Comparison of ENCODE assay signal across 24 cellular contexts in genomic region chr7:35420657-35421056, GRCh38.
DNase-seq lines count a peak whose midpoint lies in the region; ATAC-seq, FAIRE-seq and TF ChIP-seq lines count a peak whose summit lies in the region.
"Had no signal": no experiment of that assay in that cellular context is flagged by ENCODE, and none has a peak within 500 bp of the region (broad histone marks: within the 10 kb centered on the region; RNA-seq: fewer than 3 reads in every experiment).

No MANE protein-coding gene starts in this region.

- intact Hi-C loops in HepG2 (cut with micrococcal nuclease; ENCODE audit: unreplicated experiment) (loop anchor here (10.0 kb wide), 1 partner anchor 484 kb away; no protein-coding TSS in a partner anchor), left ventricle myocardium superior (cut with micrococcal nuclease) (loop anchor here (5.0 to 10.0 kb wide), 3 partner anchors 102 to 204 kb away; partner anchors contain the start of gene TBX20), left lung (cut with DNase I) (loop anchor here in 1 of 2 donors (5.0 to 10.0 kb wide), 2 partner anchors 94 to 202 kb away; no protein-coding TSS in a partner anchor)

- no peak overlapping the region for H3K4me3 Mint-ChIP-seq in osteocyte (ENCODE audit: unreplicated experiment)
- H3K4me3 Mint-ChIP-seq: activated naive CD8-positive, alpha-beta T cell had no signal

- H3K79me2 ChIP-seq in HepG2 (ENCODE audit: insufficient read depth, low read length) = no peaks in the 10 kb centered on the region

- peaks cover 11% of the 10 kb centered on the region for H3K27me3 Mint-ChIP-seq in osteocyte (ENCODE audit: unreplicated experiment)

- H3K27ac ChIP-seq in liver (ENCODE audit: low read depth in 1 of 2, low read length in 2 of 2) (no peak overlapping the region), HepG2 (ENCODE audit: extremely low read length, insufficient read depth, low read length) (no peak overlapping the region), left lung (no peak overlapping the region)
- H3K27ac ChIP-seq: SJCRH30, suprapubic skin had no signal

- no peak overlapping the region for H2AFZ ChIP-seq in HepG2 (ENCODE audit: low read length)

- BruUV-seq in HepG2 (replicated peaks; lab: Mats Ljungman, UMichigan) = no TSS peak

- in situ Hi-C loops in HepG2 (cut with HindIII; ENCODE audit: extremely low pct_ligation_motif_present, low pct_unique_long_range_greater_than_20kb) = no loop called here

- DNase-seq in HepG2 (ENCODE audit: low spot score) = no peak
- DNase-seq in SW480 (ENCODE audit: low spot score) = peak; percentile 23
- DNase-seq in left ventricle myocardium superior = no peak
- no peak for DNase-seq in left lung
- DNase-seq in osteocyte (ENCODE audit: extremely low spot score, unreplicated experiment) = no peak
- DNase-seq in activated CD8-positive, alpha-beta memory T cell treated with anti-CD3 and anti-CD28 coated beads for 24 hours = no peak
- no peak for DNase-seq in activated naive CD4-positive, alpha-beta T cell treated with Interleukin-2 at 50 U/mL for 16 hours
- DNase-seq: activated CD4-positive, alpha-beta T cell treated with anti-CD3 and anti-CD28 coated beads, Interleukin-2, amount 50 U/mL, for 1 hour; activated T-cell treated with anti-CD3 and anti-CD28 coated beads, Interleukin-2, amount 50 U/mL, for 1 hour; Caco-2; caudate nucleus; effector CD8-positive, alpha-beta T cell; foreskin melanocyte; GF-D8; Karpas-422; NCI-H1436 treated with DMSO at 0.1 percent for 48 hours; NCI-H2227 treated with DMSO at 0.1 percent for 48 hours; SJCRH30; stimulated activated CD4-positive, alpha-beta T cell treated with anti-CD3 and anti-CD28 coated beads, Interleukin-4, amount 100 ng/mL, for 24 hours; stimulated activated CD8-positive, alpha-beta memory T cell treated with anti-CD3 and anti-CD28 coated beads, Interleukin-4, amount 100 ng/mL, for 48 hours had no signal

- H3K36me3 Mint-ChIP-seq in osteocyte (ENCODE audit: unreplicated experiment) = no peaks in the 10 kb centered on the region
- H3K36me3 Mint-ChIP-seq: activated naive CD8-positive, alpha-beta T cell had no signal

- TF ChIP-seq CTCF in liver (IDR thresholded peaks at IDR 0.05; ENCODE audit: low read depth, low read length, missing input control) (no peak), HepG2 (CRISPR knock-in tag; IDR thresholded peaks at IDR 0.05) (no peak), left lung (IDR thresholded peaks at IDR 0.05) (no peak), osteocyte (IDR thresholded peaks at IDR 0.05) (no peak)

- TF ChIP-seq EP300 in HepG2 (IDR thresholded peaks at IDR 0.05; ENCODE audit: low read depth in 2 of 2, low read length in 2 of 2) (no peak), HepG2 (CRISPR knock-in tag; IDR thresholded peaks at IDR 0.05; ENCODE audit: borderline replicate concordance) (no peak)

- CTCF ChIA-PET in HepG2 (lab: Yijun Ruan, JAX; ENCODE audit: low intra/inter-chr PET ratio, low total read pairs) = no interaction called here

- H3K27ac Mint-ChIP-seq in osteocyte (ENCODE audit: unreplicated experiment) = no peak overlapping the region
- H3K27ac Mint-ChIP-seq: activated naive CD8-positive, alpha-beta T cell had no signal

- FAIRE-seq in HepG2 (lab: Jason Lieb, UNC) = no peak
- FAIRE-seq: H54 had no signal

- TF ChIP-seq RAD21 in liver (IDR thresholded peaks at IDR 0.05) = no peak
- no peak for TF ChIP-seq RAD21 in HepG2 (CRISPR knock-in tag; IDR thresholded peaks at IDR 0.05)

- H3K9me3 ChIP-seq in liver (ENCODE audit: control insufficient read depth in 4 of 4, low read length in 3 of 4) = no peaks in the 10 kb centered on the region
- no peaks in the 10 kb centered on the region for H3K9me3 ChIP-seq in HepG2 (ENCODE audit: low read length)
- H3K9me3 ChIP-seq in left lung = no peaks in the 10 kb centered on the region
- H3K9me3 ChIP-seq: Caco-2, SJCRH30, suprapubic skin had no signal

- POLR2A ChIA-PET in HepG2 (lab: Yijun Ruan, JAX) = no interaction called here

- H3K4me3 ChIP-seq in liver (ENCODE audit: low read depth in 1 of 3, low read length in 3 of 3) (no peak overlapping the region), HepG2 (replicated peaks in 1 of 3; ENCODE audit: insufficient read depth in 1 of 3, low read depth in 2 of 3, low read length in 3 of 3) (no peak overlapping the region), left lung (no peak overlapping the region)
- H3K4me3 ChIP-seq: SJCRH30, suprapubic skin had no signal

- H3K4me2 ChIP-seq in HepG2 (ENCODE audit: low read depth, low read length) = no peak overlapping the region

- H3K9ac ChIP-seq in liver (ENCODE audit: low read depth in 1 of 2, low read length in 2 of 2) (no peak overlapping the region), HepG2 (ENCODE audit: insufficient read depth, low read depth, low read length) (no peak overlapping the region)

- no peak for TF ChIP-seq POLR2A in HepG2 (IDR thresholded peaks at IDR 0.05; ENCODE audit: insufficient read depth in 1 of 2, low read depth in 2 of 2, low read length in 2 of 2)

- no peaks in the 10 kb centered on the region for H3K4me1 Mint-ChIP-seq in osteocyte (ENCODE audit: unreplicated experiment)

- H3K27me3 ChIP-seq in liver (ENCODE audit: control insufficient read depth in 4 of 4, insufficient read depth in 4 of 4, low read length in 3 of 4) = no peaks in the 10 kb centered on the region
- H3K27me3 ChIP-seq in HepG2 (ENCODE audit: control insufficient read depth in 1 of 2, insufficient read depth in 2 of 2, low read length in 2 of 2) = peaks cover 0 to 6% of the 10 kb centered on the region in 2 experiments; a peak in 1 of 5 replicates
- H3K27me3 ChIP-seq in left lung = peaks cover 0 to 3% of the 10 kb centered on the region in 2 donors
- H3K27me3 ChIP-seq: suprapubic skin had no signal

- WGBS in liver = 35% methylated on average over 4 of the region's 4 CpGs
- 15% methylated on average over 4 of the region's 4 CpGs for WGBS in HepG2 (ENCODE audit: low lambda C conversion rate)

- H3K36me3 ChIP-seq in liver (ENCODE audit: control insufficient read depth in 4 of 4, insufficient read depth in 3 of 4, low read depth in 1 of 4, low read length in 3 of 4) (no peaks in the 10 kb centered on the region), HepG2 (replicated peaks in 1 of 2; ENCODE audit: control insufficient read depth in 1 of 2, insufficient read depth in 2 of 2, low read length in 2 of 2) (no peaks in the 10 kb centered on the region), left lung (no peaks in the 10 kb centered on the region)
- H3K36me3 ChIP-seq: SJCRH30, suprapubic skin had no signal

- no peak for ATAC-seq in HepG2
- peak; percentile 16 for ATAC-seq in left ventricle myocardium superior
- no peak for ATAC-seq in left lung

- no peaks in the 10 kb centered on the region; the same call in 1 of the 2 replicates for H4K20me1 ChIP-seq in HepG2 (ENCODE audit: insufficient read depth, low read length)

- no peaks in the 10 kb centered on the region for H3K9me3 Mint-ChIP-seq in osteocyte (ENCODE audit: unreplicated experiment)

- H3K4me1 ChIP-seq in liver (ENCODE audit: control insufficient read depth in 4 of 4, insufficient read depth in 4 of 4, low read length in 3 of 4) (peaks cover 0 to 4% (median 0%) of the 10 kb centered on the region in 4 donors), HepG2 (ENCODE audit: insufficient read depth, low read length) (no peaks in the 10 kb centered on the region), left lung (no peaks in the 10 kb centered on the region)
- H3K4me1 ChIP-seq: Caco-2, SJCRH30, suprapubic skin had no signal

TF ChIP-seq in liver, 16 proteins besides CTCF, POLR2A, EP300 and RAD21:
- TF ChIP-seq SP1 (IDR thresholded peaks at IDR 0.05) = no peak
- TF ChIP-seq FOXA2 (IDR thresholded peaks at IDR 0.05) = no peak
- TF ChIP-seq YY1 (IDR thresholded peaks at IDR 0.05) = peak; percentile 24
- TF ChIP-seq EGR1 (IDR thresholded peaks at IDR 0.05; ENCODE audit: low read depth in 2 of 2) = no peak
- no peak for TF ChIP-seq ATF3 (IDR thresholded peaks at IDR 0.05)
TF ChIP-seq in liver: peak in this region for 1.

TF ChIP-seq in HepG2, 621 proteins besides CTCF, POLR2A, EP300 and RAD21:
- no peak for TF ChIP-seq ZNF280B (CRISPR knock-in tag; IDR thresholded peaks at IDR 0.05; ENCODE audit: borderline replicate concordance)
